Comparison of ENCODE assay signal across 8 cellular contexts in genomic region chr7:2802504-2803341, GRCh38. TPM values are rescaled to one million over a fixed set of nuclear protein-coding genes. Genes with fewer than 3 reads are reported as not detected.
A peak's percentile ranks its signal among the peaks of the same experiment; 100 is the strongest.
DNase-seq lines count a peak whose midpoint lies in the region; FAIRE-seq and TF ChIP-seq lines count a peak whose summit lies in the region.

No MANE protein-coding gene starts in this region.

- CTCF ChIA-PET in endothelial cell of umbilical vein (lab: Charles Lee): interaction anchor here (0.7 to 2.0 kb wide), 9 partner anchors 12 to 93 kb away, joined by 3 to 6 read pairs (median 4); no protein-coding TSS in a partner anchor
- CTCF ChIA-PET in activated CD4-positive, alpha-beta memory T cell treated with anti-CD3 and anti-CD28 coated beads, Interleukin-2, amount 10 ng/mL, durations not matched to agents 7 days and 5 days (lab: Charles Lee): interaction anchor here (1.1 kb wide), 1 partner anchor 11 kb away, joined by 3 read pairs; no protein-coding TSS in a partner anchor

- H3K4me1 Mint-ChIP-seq in activated CD4-positive, alpha-beta memory T cell treated with anti-CD3 and anti-CD28 coated beads, Interleukin-2, amount 10 ng/mL, durations not matched to agents 7 days and 5 days: peaks cover 15% of the 10 kb centered on the region
- H3K4me1 Mint-ChIP-seq in activated CD4-positive, alpha-beta T cell treated with anti-CD3 and anti-CD28 coated beads, Interleukin-2, amount 10 ng/mL, durations not matched to agents 24 days and 14 days: peaks cover 27% of the 10 kb centered on the region

- no peak overlapping the region for H2BK5ac ChIP-seq in neuronal stem cell (ENCODE audit: low read length)

- H3K4me1 ChIP-seq in endothelial cell of umbilical vein (ENCODE audit: control insufficient read depth, extremely low read depth, insufficient read depth, low read length) (peaks cover 22% of the 10 kb centered on the region), neuronal stem cell (ENCODE audit: control insufficient read depth in 2 of 2, insufficient read depth in 1 of 2, low read depth in 1 of 2, low read length in 2 of 2) (peaks cover 3 to 10% of the 10 kb centered on the region in 2 donors)

- no peak overlapping the region for H4K91ac ChIP-seq in neuronal stem cell (ENCODE audit: low read depth, low read length, poor library complexity)

- no peaks in the 10 kb centered on the region for H3K27me3 ChIP-seq in endothelial cell of umbilical vein (ENCODE audit: control insufficient read depth in 2 of 2, insufficient read depth in 2 of 2, low read length in 2 of 2)
- no peaks in the 10 kb centered on the region for H3K27me3 ChIP-seq in neuronal stem cell (ENCODE audit: control insufficient read depth in 3 of 3, insufficient read depth in 3 of 3, low read depth in 1 of 3, low read length in 3 of 3)
- H3K27me3 ChIP-seq in dorsolateral prefrontal cortex: no peaks in the 10 kb centered on the region

- no peak overlapping the region for H3K27ac Mint-ChIP-seq in activated CD4-positive, alpha-beta memory T cell treated with anti-CD3 and anti-CD28 coated beads, Interleukin-2, amount 10 ng/mL, durations not matched to agents 7 days and 5 days
- no peak overlapping the region for H3K27ac Mint-ChIP-seq in activated CD4-positive, alpha-beta T cell treated with anti-CD3 and anti-CD28 coated beads, Interleukin-2, amount 10 ng/mL, durations not matched to agents 24 days and 14 days

- H3K9me3 ChIP-seq in endothelial cell of umbilical vein (replicated peaks; ENCODE audit: control insufficient read depth, insufficient read depth, low read length): no peaks in the 10 kb centered on the region
- H3K9me3 ChIP-seq in neuronal stem cell (replicated peaks in 1 of 2; ENCODE audit: control insufficient read depth in 2 of 2, insufficient read depth in 1 of 2, low read depth in 1 of 2, low read length in 2 of 2): peaks cover 0 to 3% of the 10 kb centered on the region in 2 donors

- H2AK5ac ChIP-seq in neuronal stem cell (ENCODE audit: low read depth, low read length): no peak overlapping the region

- H2BK120ac ChIP-seq in neuronal stem cell (ENCODE audit: low read depth, low read length): no peak overlapping the region

- H3K18ac ChIP-seq in neuronal stem cell (ENCODE audit: low read length): no peak overlapping the region

- FAIRE-seq in endothelial cell of umbilical vein (lab: Jason Lieb, UNC): peak; percentile 78

- no peaks in the 10 kb centered on the region for H3K9me3 Mint-ChIP-seq in activated CD4-positive, alpha-beta memory T cell treated with anti-CD3 and anti-CD28 coated beads, Interleukin-2, amount 10 ng/mL, durations not matched to agents 7 days and 5 days
- H3K9me3 Mint-ChIP-seq in activated CD4-positive, alpha-beta T cell treated with anti-CD3 and anti-CD28 coated beads, Interleukin-2, amount 10 ng/mL, durations not matched to agents 24 days and 14 days: no peaks in the 10 kb centered on the region

- POLR2A ChIA-PET in endothelial cell of umbilical vein (lab: Charles Lee): no interaction called here
- POLR2A ChIA-PET in activated CD4-positive, alpha-beta memory T cell treated with anti-CD3 and anti-CD28 coated beads, Interleukin-2, amount 10 ng/mL, durations not matched to agents 7 days and 5 days (lab: Charles Lee): no interaction called here

- H3K9ac ChIP-seq in endothelial cell of umbilical vein (replicated peaks; ENCODE audit: extremely low read depth, insufficient read depth, low read length): no peak overlapping the region
- no peak overlapping the region for H3K9ac ChIP-seq in neuronal stem cell (ENCODE audit: low read depth, low read length, poor library complexity)

- no CpG with 5 or more reads among the region's 28 CpGs for WGBS in neuronal stem cell (ENCODE audit: extremely low coverage in 2 of 2, insufficient read length in 2 of 2, insufficient replicate concordance in 1 of 2), 2 donors

- TF ChIP-seq CTCF in endothelial cell of umbilical vein (IDR thresholded peaks at IDR 0.05; ENCODE audit: extremely low read depth in 1 of 2, insufficient read depth in 1 of 2, low read depth in 1 of 2, low read length in 2 of 2): no peak
- TF ChIP-seq CTCF in dorsolateral prefrontal cortex (IDR thresholded peaks at IDR 0.05 in 54 of 56, conservative IDR thresholded peaks at IDR 0.05 in 2 of 56; ENCODE audit: low read depth in 1 of 56, partially characterized antibody in 56 of 56): no peak

- peaks cover 4% of the 10 kb centered on the region for H4K20me1 ChIP-seq in endothelial cell of umbilical vein (replicated peaks; ENCODE audit: control insufficient read depth, extremely low read depth, insufficient read depth, low read length)

- H3K9me1 ChIP-seq in endothelial cell of umbilical vein (replicated peaks; ENCODE audit: control insufficient read depth, extremely low read depth, insufficient read depth, low read length): no peaks in the 10 kb centered on the region

- H3K14ac ChIP-seq in neuronal stem cell (ENCODE audit: low read length): no peak overlapping the region

- H3K36me3 Mint-ChIP-seq in activated CD4-positive, alpha-beta memory T cell treated with anti-CD3 and anti-CD28 coated beads, Interleukin-2, amount 10 ng/mL, durations not matched to agents 7 days and 5 days (ENCODE audit: low read depth): no peaks in the 10 kb centered on the region
- H3K36me3 Mint-ChIP-seq in activated CD4-positive, alpha-beta T cell treated with anti-CD3 and anti-CD28 coated beads, Interleukin-2, amount 10 ng/mL, durations not matched to agents 24 days and 14 days (ENCODE audit: low read depth): no peaks in the 10 kb centered on the region

- no peak overlapping the region for H2BK12ac ChIP-seq in neuronal stem cell (ENCODE audit: low read length)

- no peak overlapping the region for H2BK15ac ChIP-seq in neuronal stem cell (ENCODE audit: low read length)

- peaks cover 2% of the 10 kb centered on the region for H3K79me1 ChIP-seq in neuronal stem cell (ENCODE audit: low read depth, low read length)

- no TSS peak for BruUV-seq in endothelial cell of umbilical vein (replicated peaks; lab: Mats Ljungman, UMichigan)

- H3K27me3 Mint-ChIP-seq in activated CD4-positive, alpha-beta memory T cell treated with anti-CD3 and anti-CD28 coated beads, Interleukin-2, amount 10 ng/mL, durations not matched to agents 7 days and 5 days: no peaks in the 10 kb centered on the region
- H3K27me3 Mint-ChIP-seq in activated CD4-positive, alpha-beta T cell treated with anti-CD3 and anti-CD28 coated beads, Interleukin-2, amount 10 ng/mL, durations not matched to agents 24 days and 14 days: no peaks in the 10 kb centered on the region

- intact Hi-C loops in endothelial cell of umbilical vein (cut with micrococcal nuclease) (loop anchor here (1.0 kb wide), 1 partner anchor 18 kb away; no protein-coding TSS in a partner anchor), dorsolateral prefrontal cortex (cut with DNase I) (no loop called here)
- intact Hi-C loops in activated CD4-positive, alpha-beta T cell treated with anti-CD3 and anti-CD28 coated beads, Interleukin-2, amount 10 ng/mL, durations not matched to agents 24 days and 14 days (cut with micrococcal nuclease): no loop called here

- DNase-seq in DMS153 (lab: John Stamatoyannopoulos, UW) (peak; percentile 90), NCI-H510A (lab: John Stamatoyannopoulos, UW) (peak; percentile 77), endothelial cell of umbilical vein (ENCODE audit: low read depth, low spot score) (peak; percentile 65), neuronal stem cell (ENCODE audit: low spot score) (no peak), RPMI8226 (no peak), dorsolateral prefrontal cortex (no peak)
- DNase-seq in activated CD4-positive, alpha-beta memory T cell treated with anti-CD3 and anti-CD28 coated beads, Interleukin-2, amount 10 ng/mL, durations not matched to agents 7 days and 5 days: no peak
- DNase-seq in activated CD4-positive, alpha-beta T cell treated with anti-CD3 and anti-CD28 coated beads, Interleukin-2, amount 10 ng/mL, durations not matched to agents 24 days and 14 days: no peak

- H3K4me2 ChIP-seq in endothelial cell of umbilical vein (ENCODE audit: insufficient read depth, low read length): peak overlapping the region; percentile 57
- H3K4me2 ChIP-seq in neuronal stem cell (ENCODE audit: insufficient read depth, low read length, poor library complexity, severe bottlenecking): peak overlapping the region; percentile 13

- H4K8ac ChIP-seq in neuronal stem cell (ENCODE audit: low read depth, low read length): no peak overlapping the region

- no peaks in the 10 kb centered on the region for H3K36me3 ChIP-seq in endothelial cell of umbilical vein (ENCODE audit: control insufficient read depth in 2 of 2, extremely low read depth in 1 of 2, insufficient read depth in 2 of 2, low read length in 2 of 2)
- no peaks in the 10 kb centered on the region for H3K36me3 ChIP-seq in neuronal stem cell (replicated peaks in 1 of 2; ENCODE audit: control insufficient read depth in 2 of 2, insufficient read depth in 2 of 2, low read length in 2 of 2)

- H3K4me3 ChIP-seq in endothelial cell of umbilical vein (replicated peaks in 1 of 3; ENCODE audit: insufficient read depth in 1 of 3, low read depth in 1 of 3, low read length in 3 of 3): no peak overlapping the region
- H3K4me3 ChIP-seq in neuronal stem cell (ENCODE audit: low read length in 2 of 2): no peak overlapping the region
- peak overlapping the region in 4 of 59 donors; percentile 5 to 24 (median 6) for H3K4me3 ChIP-seq in dorsolateral prefrontal cortex

- no peak overlapping the region for H3K4me3 Mint-ChIP-seq in activated CD4-positive, alpha-beta memory T cell treated with anti-CD3 and anti-CD28 coated beads, Interleukin-2, amount 10 ng/mL, durations not matched to agents 7 days and 5 days
- no peak overlapping the region for H3K4me3 Mint-ChIP-seq in activated CD4-positive, alpha-beta T cell treated with anti-CD3 and anti-CD28 coated beads, Interleukin-2, amount 10 ng/mL, durations not matched to agents 24 days and 14 days

- H3K27ac ChIP-seq in endothelial cell of umbilical vein (ENCODE audit: insufficient read depth, low read depth, low read length) (peak overlapping the region; percentile 40), neuronal stem cell (replicated peaks; ENCODE audit: low read length) (no peak overlapping the region), dorsolateral prefrontal cortex (peak overlapping the region in 26 of 59 donors; percentile 2 to 68 (median 32))

- dilution Hi-C loops in endothelial cell of umbilical vein (cut with MboI; ENCODE audit: extremely low pct_ligation_motif_present, low sequenced_read_pairs): no loop called here

- peaks cover 55% of the 10 kb centered on the region for H3K79me2 ChIP-seq in endothelial cell of umbilical vein (ENCODE audit: control insufficient read depth, insufficient read depth, low read length)

- TF ChIP-seq POLR2A in endothelial cell of umbilical vein (IDR thresholded peaks at IDR 0.05; ENCODE audit: low read depth, low read length): no peak

- H3K23ac ChIP-seq in neuronal stem cell (ENCODE audit: low read depth, low read length, poor library complexity): no peak overlapping the region

- no peak overlapping the region for H3K4ac ChIP-seq in neuronal stem cell (ENCODE audit: low read length)

- H2AFZ ChIP-seq in endothelial cell of umbilical vein (ENCODE audit: low read depth, low read length) (no peak overlapping the region), neuronal stem cell (ENCODE audit: low read length) (no peak overlapping the region)

RNA-seq across cellular contexts. Expression of gene GNA12, which starts 41.4 kb away (rescaled TPM):
- 56.0 and 63.0 TPM in 2 replicates for total RNA-seq in endothelial cell of umbilical vein
- polyA plus RNA-seq in endothelial cell of umbilical vein: 75.1 and 95.5 TPM in 2 replicates
- 71.0 and 81.6 TPM in 2 replicates for polyA plus RNA-seq in endothelial cell of umbilical vein (2011; cell fraction: cytosol; rRNA removed)
- polyA plus RNA-seq in endothelial cell of umbilical vein (2011; cell fraction: nucleus; rRNA removed): 43.9 and 56.3 TPM in 2 replicates
- polyA plus RNA-seq in endothelial cell of umbilical vein (2012): 56.8 and 58.8 TPM in 2 replicates
- polyA minus RNA-seq in endothelial cell of umbilical vein: 106 TPM in 2 replicates
- polyA minus RNA-seq in endothelial cell of umbilical vein (2011; cell fraction: cytosol; rRNA and poly(A)+ RNA removed): 18.8 TPM
- 35.5 and 39.8 TPM in 2 replicates for polyA minus RNA-seq in endothelial cell of umbilical vein (2011; cell fraction: nucleus; rRNA and poly(A)+ RNA removed)
- 37.0 TPM for polyA plus RNA-seq in neuronal stem cell (2013, experiment 1 of 2)
- 36.5 TPM for polyA plus RNA-seq in neuronal stem cell (2013, experiment 2 of 2)
- 10 to 100 TPM; 16.3 to 17.4 TPM for total RNA-seq in activated CD4-positive, alpha-beta memory T cell treated with anti-CD3 and anti-CD28 coated beads, Interleukin-2, amount 10 ng/mL, durations not matched to agents 7 days and 5 days
- total RNA-seq in dorsolateral prefrontal cortex: 100 to 1,000 TPM in 12 of 120 experiments, 10 to 100 TPM in 108; 45.2 to 162 (median 67.4) TPM
- total RNA-seq in activated CD4-positive, alpha-beta T cell treated with anti-CD3 and anti-CD28 coated beads, Interleukin-2, amount 10 ng/mL, durations not matched to agents 24 days and 14 days: 30.6 and 31.0 TPM in 2 replicates

Comparison
In these comparisons a context has a peak if more than half of its experiments do, and no peak if none do; other contexts are left out.
1. DNase-seq: peak in DMS153 (single experiment), NCI-H510A (single experiment) and endothelial cell of umbilical vein (single experiment); none in neuronal stem cell (single experiment), activated CD4-positive, alpha-beta memory T cell treated with anti-CD3 and anti-CD28 coated beads, Interleukin-2, amount 10 ng/mL, durations not matched to agents 7 days and 5 days (single experiment), RPMI8226 (single experiment), dorsolateral prefrontal cortex (0 of 10) and activated CD4-positive, alpha-beta T cell treated with anti-CD3 and anti-CD28 coated beads, Interleukin-2, amount 10 ng/mL, durations not matched to agents 24 days and 14 days (single experiment).